In the genomic region with DNA sequence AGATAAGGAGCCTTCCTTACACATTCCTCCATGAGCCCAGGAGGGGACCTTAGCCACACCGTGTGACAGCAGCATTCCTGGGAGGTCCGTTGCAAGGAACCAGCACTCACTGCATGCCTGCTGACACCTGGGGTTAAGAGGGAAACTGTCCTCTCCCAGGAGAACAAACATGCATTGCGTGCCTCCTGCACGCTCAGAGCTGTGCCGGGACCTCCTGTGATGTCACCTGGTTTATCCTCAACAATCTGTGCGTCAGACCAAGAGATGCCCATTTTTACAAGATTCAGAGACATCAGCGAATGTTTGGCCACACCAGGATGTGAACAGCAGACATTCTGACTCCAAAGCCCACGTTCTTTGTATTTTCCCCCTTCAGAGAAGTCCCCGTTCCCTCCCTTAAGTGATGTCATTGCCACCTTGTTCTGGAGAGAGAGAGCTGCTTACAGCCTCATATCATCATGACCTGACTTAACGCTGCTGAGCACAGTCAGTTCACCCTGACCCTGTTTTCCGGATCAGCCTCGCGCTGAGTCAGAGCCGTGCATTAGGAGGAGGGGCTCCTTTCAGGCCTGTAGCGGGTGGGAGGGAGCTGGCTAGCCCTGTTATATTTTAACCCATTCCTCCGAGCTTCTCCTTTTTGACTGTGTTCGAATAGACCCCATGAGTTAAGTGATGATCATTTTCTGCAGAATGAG, we compare ENCODE assay signal across 8 cellular contexts. TPM values are rescaled to one million over a fixed set of nuclear protein-coding genes. Genes with fewer than 3 reads are reported as not detected.
A peak's percentile ranks its signal among the peaks of the same experiment; 100 is the strongest.
DNase-seq lines count a peak whose midpoint lies in the region; ATAC-seq and TF ChIP-seq lines count a peak whose summit lies in the region.

No MANE protein-coding gene starts in this region.

- peak; percentile 85 for ATAC-seq in HG03135 (IDR thresholded peaks at IDR 0.05; ENCODE audit: unreplicated experiment)
- peak; percentile 75 for ATAC-seq in Right ventricle myocardium superior (ENCODE audit: poor library complexity)
- ATAC-seq in stimulated activated naive CD8-positive, alpha-beta T cell treated with anti-CD3 and anti-CD28 coated beads, Interleukin-15, Interleukin-2, amounts not matched to agents 100 U/mL and 50 U/mL, for 24 hours: peak; percentile 84
- no peak for ATAC-seq in HG03045 (IDR thresholded peaks at IDR 0.05; ENCODE audit: unreplicated experiment)
- no peak for ATAC-seq in GM21526 (IDR thresholded peaks at IDR 0.05; ENCODE audit: low FRiP score, unreplicated experiment)

- peaks cover 0 to 18% (median 12%) of the 10 kb centered on the region in 10 experiments; a peak in 18 of 20 replicates for H3K4me1 ChIP-seq in BLaER1 treated with 17β-estradiol and CSF1 and Interleukin-3, amounts not matched to agents 10 nM and 100 nM
- peaks cover 0 to 6% (median 2%) of the 10 kb centered on the region in 4 donors for H3K4me1 ChIP-seq in tibial artery

- POLR2A ChIA-PET in activated CD4-positive, alpha-beta T cell treated with anti-CD3 and anti-CD28 coated beads, Interleukin-2, amount 10 ng/mL, durations not matched to agents 7 days and 5 days (lab: Charles Lee): no interaction called here

- intact Hi-C loops in Right ventricle myocardium superior (cut with DNase I): no loop called here
- intact Hi-C loops in tibial artery (cut with DNase I; ENCODE audit: low total_unique reads): no loop called here

- DNase-seq in activated CD4-positive, alpha-beta T cell treated with anti-CD3 and anti-CD28 coated beads, Interleukin-2, amount 10 ng/mL, durations not matched to agents 7 days and 5 days: peak; percentile 22
- DNase-seq in Right ventricle myocardium superior: no peak
- DNase-seq in stimulated activated naive CD8-positive, alpha-beta T cell treated with anti-CD3 and anti-CD28 coated beads, Interleukin-15, Interleukin-2, amounts not matched to agents 100 U/mL and 50 U/mL, for 24 hours: peak; percentile 26
- no peak for DNase-seq in tibial artery

- TF ChIP-seq CTCF in tibial artery (IDR thresholded peaks at IDR 0.05): no peak

- H3K36me3 Mint-ChIP-seq in activated CD4-positive, alpha-beta T cell treated with anti-CD3 and anti-CD28 coated beads, Interleukin-2, amount 10 ng/mL, durations not matched to agents 7 days and 5 days (ENCODE audit: low read depth): peaks cover 12% of the 10 kb centered on the region

- H3K4me3 ChIP-seq in BLaER1 treated with 17β-estradiol and CSF1 and Interleukin-3, amounts not matched to agents 10 nM and 100 nM: no peak overlapping the region
- no peak overlapping the region for H3K4me3 ChIP-seq in tibial artery

- peak overlapping the region in 9 of 11 experiments; percentile 11 to 58 (median 32); a peak in 16 of 22 replicates for H3K4me2 ChIP-seq in BLaER1 treated with 17β-estradiol and CSF1 and Interleukin-3, amounts not matched to agents 10 nM and 100 nM

- CTCF ChIA-PET in activated CD4-positive, alpha-beta T cell treated with anti-CD3 and anti-CD28 coated beads, Interleukin-2, amount 10 ng/mL, durations not matched to agents 7 days and 5 days (lab: Charles Lee): interaction anchor here (0.9 to 1.7 kb wide), 3 partner anchors 33 to 45 kb away, joined by 3 to 7 read pairs (median 3); a partner anchor contains a TSS

- peak overlapping the region; percentile 66 for H3K27ac Mint-ChIP-seq in activated CD4-positive, alpha-beta T cell treated with anti-CD3 and anti-CD28 coated beads, Interleukin-2, amount 10 ng/mL, durations not matched to agents 7 days and 5 days

- peaks cover 0 to 8% (median 0%) of the 10 kb centered on the region in 11 experiments; a peak in 3 of 22 replicates for H4K20me1 ChIP-seq in BLaER1 treated with 17β-estradiol and CSF1 and Interleukin-3, amounts not matched to agents 10 nM and 100 nM

- H3K4me1 Mint-ChIP-seq in activated CD4-positive, alpha-beta T cell treated with anti-CD3 and anti-CD28 coated beads, Interleukin-2, amount 10 ng/mL, durations not matched to agents 7 days and 5 days: peaks cover 9% of the 10 kb centered on the region

- H3K36me3 ChIP-seq in BLaER1 treated with 17β-estradiol and CSF1 and Interleukin-3, amounts not matched to agents 10 nM and 100 nM: peaks cover 0 to 53% (median 32%) of the 10 kb centered on the region in 11 experiments; a peak in 21 of 22 replicates
- peaks cover 0 to 37% (median 0%) of the 10 kb centered on the region in 3 donors for H3K36me3 ChIP-seq in tibial artery

- H3K27ac ChIP-seq in BLaER1 treated with 17β-estradiol and CSF1 and Interleukin-3, amounts not matched to agents 10 nM and 100 nM: peak overlapping the region in 6 of 11 experiments; percentile 30 to 61 (median 44); a peak in 13 of 22 replicates
- no peak overlapping the region for H3K27ac ChIP-seq in tibial artery

- no peaks in the 10 kb centered on the region for H3K27me3 Mint-ChIP-seq in activated CD4-positive, alpha-beta T cell treated with anti-CD3 and anti-CD28 coated beads, Interleukin-2, amount 10 ng/mL, durations not matched to agents 7 days and 5 days

- peak overlapping the region in 6 of 11 experiments; percentile 2 to 34 (median 18); a peak in 3 of 22 replicates for H3K9ac ChIP-seq in BLaER1 treated with 17β-estradiol and CSF1 and Interleukin-3, amounts not matched to agents 10 nM and 100 nM

- H3K27me3 ChIP-seq in BLaER1 treated with 17β-estradiol and CSF1 and Interleukin-3, amounts not matched to agents 10 nM and 100 nM: no peaks in the 10 kb centered on the region
- no peaks in the 10 kb centered on the region for H3K27me3 ChIP-seq in tibial artery

- no peaks in the 10 kb centered on the region for H3K9me3 Mint-ChIP-seq in activated CD4-positive, alpha-beta T cell treated with anti-CD3 and anti-CD28 coated beads, Interleukin-2, amount 10 ng/mL, durations not matched to agents 7 days and 5 days

- no peak overlapping the region for H3K4me3 Mint-ChIP-seq in activated CD4-positive, alpha-beta T cell treated with anti-CD3 and anti-CD28 coated beads, Interleukin-2, amount 10 ng/mL, durations not matched to agents 7 days and 5 days

- H3K9me3 ChIP-seq in BLaER1 treated with 17β-estradiol and CSF1 and Interleukin-3, amounts not matched to agents 10 nM and 100 nM (replicated peaks in 1 of 11): no peaks in the 10 kb centered on the region
- H3K9me3 ChIP-seq in tibial artery: no peaks in the 10 kb centered on the region

RNA-seq across cellular contexts. Expression of a gene that starts 36.2 kb away (rescaled TPM):
- total RNA-seq in activated CD4-positive, alpha-beta T cell treated with anti-CD3 and anti-CD28 coated beads, Interleukin-2, amount 10 ng/mL, durations not matched to agents 7 days and 5 days: 1 to 10 TPM; 5.8 to 6.0 TPM
- total RNA-seq in Right ventricle myocardium superior: 9.1 TPM

RNA-seq across cellular contexts. Expression of a gene that starts 44.8 kb away (rescaled TPM):
- total RNA-seq in activated CD4-positive, alpha-beta T cell treated with anti-CD3 and anti-CD28 coated beads, Interleukin-2, amount 10 ng/mL, durations not matched to agents 7 days and 5 days: 100 to 1,000 TPM; 132 to 148 TPM
- 41.8 TPM for total RNA-seq in Right ventricle myocardium superior

RNA-seq across cellular contexts. Expression of a gene that starts 55.1 kb away (rescaled TPM):
- 10 to 100 TPM; 32.6 to 34.1 TPM for total RNA-seq in activated CD4-positive, alpha-beta T cell treated with anti-CD3 and anti-CD28 coated beads, Interleukin-2, amount 10 ng/mL, durations not matched to agents 7 days and 5 days
- 8.6 TPM for total RNA-seq in Right ventricle myocardium superior

Comparison
In these comparisons a context has a peak if more than half of its experiments do, and no peak if none do; other contexts are left out.
1. H3K27ac ChIP-seq: peak in BLaER1 treated with 17β-estradiol and CSF1 and Interleukin-3, amounts not matched to agents 10 nM and 100 nM (6 of 11); none in tibial artery (0 of 2).
2. ATAC-seq: peak in HG03135 (single experiment), Right ventricle myocardium superior (single experiment) and stimulated activated naive CD8-positive, alpha-beta T cell treated with anti-CD3 and anti-CD28 coated beads, Interleukin-15, Interleukin-2, amounts not matched to agents 100 U/mL and 50 U/mL, for 24 hours (single experiment); none in HG03045 (single experiment) and GM21526 (single experiment).
3. DNase-seq: peak in activated CD4-positive, alpha-beta T cell treated with anti-CD3 and anti-CD28 coated beads, Interleukin-2, amount 10 ng/mL, durations not matched to agents 7 days and 5 days (single experiment) and stimulated activated naive CD8-positive, alpha-beta T cell treated with anti-CD3 and anti-CD28 coated beads, Interleukin-15, Interleukin-2, amounts not matched to agents 100 U/mL and 50 U/mL, for 24 hours (single experiment); none in Right ventricle myocardium superior (single experiment) and tibial artery (0 of 2).